In the genomic region with DNA sequence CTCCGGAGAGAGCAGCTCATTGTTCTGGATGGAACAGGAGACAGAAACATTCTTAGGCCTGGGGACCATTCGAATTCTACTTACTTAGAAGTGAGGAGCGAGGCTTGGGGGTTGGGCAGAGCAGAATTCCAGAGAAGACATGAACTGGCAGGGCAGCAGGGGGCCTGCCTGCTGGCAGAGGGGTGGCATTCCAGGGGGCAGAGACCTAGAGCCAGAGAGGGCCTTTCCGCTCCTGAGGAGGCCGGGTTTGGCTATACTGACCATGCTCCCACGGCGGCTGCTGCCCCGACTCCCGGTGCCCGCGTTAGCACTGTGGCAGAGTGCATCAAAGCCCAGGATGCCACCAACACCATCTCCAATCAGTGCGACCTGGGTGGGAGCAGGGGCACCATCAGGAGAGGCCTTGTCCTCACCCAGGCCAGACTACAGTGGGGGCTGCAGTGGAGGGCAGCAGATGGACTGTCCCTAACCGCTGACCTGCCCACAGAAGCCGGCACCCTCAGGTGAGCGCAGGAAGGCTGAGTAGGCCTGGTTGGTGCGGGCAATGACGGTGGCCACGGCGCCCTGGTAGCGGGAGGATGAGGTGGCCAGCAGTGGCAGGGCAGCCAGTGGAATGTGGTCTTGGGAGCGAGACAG, we compare ENCODE assay signal across 19 cellular contexts. TPM values are rescaled to one million over a fixed set of nuclear protein-coding genes. Genes with fewer than 3 reads are reported as not detected.
A peak's percentile ranks its signal among the peaks of the same experiment; 100 is the strongest.
DNase-seq lines count a peak whose midpoint lies in the region; ATAC-seq and TF ChIP-seq lines count a peak whose summit lies in the region.
"Had no signal": no experiment of that assay in that cellular context is flagged by ENCODE, and none has a peak within 500 bp of the region (broad histone marks: within the 10 kb centered on the region; RNA-seq: fewer than 3 reads in every experiment).

No MANE protein-coding gene starts in this region.

- no peak overlapping the region for H3K14ac ChIP-seq in neuronal stem cell (ENCODE audit: low read length)

- TF ChIP-seq CTCF in Calu3 (IDR thresholded peaks at IDR 0.05; ENCODE audit: unreplicated experiment) (no peak), glutamatergic neuron (IDR thresholded peaks at IDR 0.05; ENCODE audit: partially characterized antibody, unreplicated experiment) (no peak)

- CTCF ChIA-PET in Calu3 (lab: Charles Lee): no interaction called here

- no peaks in the 10 kb centered on the region for H3K9me3 Mint-ChIP-seq in Calu3 (ENCODE audit: low read depth, unreplicated experiment)
- no peaks in the 10 kb centered on the region for H3K9me3 Mint-ChIP-seq in glutamatergic neuron (ENCODE audit: unreplicated experiment)
- H3K9me3 Mint-ChIP-seq: CD4-positive, alpha-beta memory T cell had no signal

- H3K27ac ChIP-seq in neuronal stem cell (replicated peaks; ENCODE audit: low read length): no peak overlapping the region
- H3K27ac ChIP-seq: A549, C4-2B had no signal

- no peak overlapping the region for H3K18ac ChIP-seq in neuronal stem cell (ENCODE audit: low read length)

- H3K36me3 Mint-ChIP-seq in Calu3 (ENCODE audit: insufficient read depth, unreplicated experiment): peaks cover 54% of the 10 kb centered on the region
- no peaks in the 10 kb centered on the region for H3K36me3 Mint-ChIP-seq in glutamatergic neuron (ENCODE audit: unreplicated experiment)

- no peak overlapping the region for H3K4ac ChIP-seq in neuronal stem cell (ENCODE audit: low read length)

- no peaks in the 10 kb centered on the region for H3K4me1 Mint-ChIP-seq in Calu3 (ENCODE audit: low read depth, unreplicated experiment)
- peaks cover under 1% of the 10 kb centered on the region for H3K4me1 Mint-ChIP-seq in glutamatergic neuron (ENCODE audit: low read depth, unreplicated experiment)

- no peak overlapping the region for H2AK5ac ChIP-seq in neuronal stem cell (ENCODE audit: low read depth, low read length)

- peak overlapping the region; percentile 39 for H2BK5ac ChIP-seq in neuronal stem cell (ENCODE audit: low read length)

- H4K91ac ChIP-seq in neuronal stem cell (ENCODE audit: low read depth, low read length, poor library complexity): no peak overlapping the region

- no peak overlapping the region for H3K4me3 ChIP-seq in NT2/D1 (ENCODE audit: insufficient read length, low read depth)
- H3K4me3 ChIP-seq in neuronal stem cell (ENCODE audit: low read length in 2 of 2): no peak overlapping the region
- H3K4me3 ChIP-seq: A549 had no signal

- peak; percentile 54 for DNase-seq in activated effector memory CD4-positive, alpha-beta T cell treated with anti-CD3 and anti-CD28 coated beads, Interleukin-2, amount 50 U/mL, for 16 hours
- DNase-seq in activated effector memory CD4-positive, alpha-beta T cell treated with Interleukin-2 at 50 U/mL for 16 hours: no peak
- DNase-seq in Calu3: no peak
- DNase-seq in NT2/D1 (ENCODE audit: low read depth, low spot score): no peak
- DNase-seq in neuronal stem cell (ENCODE audit: low spot score): no peak
- DNase-seq in glutamatergic neuron: no peak
- DNase-seq in GM19238 (ENCODE audit: insufficient read length, low spot score): no peak
- DNase-seq: BE2C; CD4-positive, alpha-beta memory T cell; DMS 273 treated with DMSO at 0.1 percent for 48 hours; IMR-90 had no signal

- no TSS peak for BruUV-seq in Calu3 (replicated peaks; lab: Mats Ljungman, UMichigan)

- H3K4me3 Mint-ChIP-seq in Calu3 (ENCODE audit: low read depth, unreplicated experiment): no peak overlapping the region
- H3K4me3 Mint-ChIP-seq in glutamatergic neuron (ENCODE audit: unreplicated experiment): no peak overlapping the region
- H3K4me3 Mint-ChIP-seq: CD4-positive, alpha-beta memory T cell had no signal

- H3K4me1 ChIP-seq in NT2/D1 (ENCODE audit: insufficient read depth, insufficient read length) (peaks cover 28% of the 10 kb centered on the region), neuronal stem cell (ENCODE audit: control insufficient read depth in 2 of 2, insufficient read depth in 1 of 2, low read depth in 1 of 2, low read length in 2 of 2) (no peaks in the 10 kb centered on the region)
- H3K4me1 ChIP-seq: A549, BE2C had no signal

- H2BK12ac ChIP-seq in neuronal stem cell (ENCODE audit: low read length): no peak overlapping the region

- intact Hi-C loops in Calu3 (cut with micrococcal nuclease; ENCODE audit: unreplicated experiment): no loop called here

- H3K23ac ChIP-seq in neuronal stem cell (ENCODE audit: low read depth, low read length, poor library complexity): no peak overlapping the region

- no peak overlapping the region for H2BK120ac ChIP-seq in neuronal stem cell (ENCODE audit: low read depth, low read length)

- H3K9ac ChIP-seq in NT2/D1 (ENCODE audit: insufficient read length, low read depth) (peak overlapping the region; percentile 36), neuronal stem cell (ENCODE audit: low read depth, low read length, poor library complexity) (peak overlapping the region; percentile 44)

- H3K9me3 ChIP-seq in NT2/D1 (ENCODE audit: insufficient read depth, low read length): no peaks in the 10 kb centered on the region
- no peaks in the 10 kb centered on the region for H3K9me3 ChIP-seq in neuronal stem cell (replicated peaks in 1 of 2; ENCODE audit: control insufficient read depth in 2 of 2, insufficient read depth in 1 of 2, low read depth in 1 of 2, low read length in 2 of 2)
- H3K9me3 ChIP-seq: A549, BE2C had no signal

- no peak overlapping the region for H3K4me2 ChIP-seq in neuronal stem cell (ENCODE audit: insufficient read depth, low read length, poor library complexity, severe bottlenecking)
- H3K4me2 ChIP-seq: A549 had no signal

- ATAC-seq in HG03342 (IDR thresholded peaks at IDR 0.05; ENCODE audit: unreplicated experiment): no peak
- ATAC-seq: A549, HCT116 had no signal

- no peak overlapping the region for H2BK15ac ChIP-seq in neuronal stem cell (ENCODE audit: low read length)

- no CpG with 5 or more reads among the region's 21 CpGs for WGBS in neuronal stem cell (ENCODE audit: extremely low coverage in 2 of 2, insufficient read length in 2 of 2, insufficient replicate concordance in 1 of 2), 2 donors

- H3K27ac Mint-ChIP-seq in Calu3 (ENCODE audit: unreplicated experiment) (peak overlapping the region; percentile 27), glutamatergic neuron (ENCODE audit: unreplicated experiment) (no peak overlapping the region)

- no peaks in the 10 kb centered on the region for H3K27me3 Mint-ChIP-seq in Calu3 (ENCODE audit: unreplicated experiment)
- H3K27me3 Mint-ChIP-seq in glutamatergic neuron (ENCODE audit: unreplicated experiment): peaks cover 4% of the 10 kb centered on the region
- H3K27me3 Mint-ChIP-seq: CD4-positive, alpha-beta memory T cell had no signal

- no peaks in the 10 kb centered on the region for H3K27me3 ChIP-seq in NT2/D1 (ENCODE audit: insufficient read depth, insufficient read length)
- no peaks in the 10 kb centered on the region for H3K27me3 ChIP-seq in neuronal stem cell (ENCODE audit: control insufficient read depth in 3 of 3, insufficient read depth in 3 of 3, low read depth in 1 of 3, low read length in 3 of 3)
- H3K27me3 ChIP-seq: BE2C had no signal

- no peak overlapping the region for H4K8ac ChIP-seq in neuronal stem cell (ENCODE audit: low read depth, low read length)

- H3K79me1 ChIP-seq in neuronal stem cell (ENCODE audit: low read depth, low read length): peaks cover 8% of the 10 kb centered on the region

- H2AFZ ChIP-seq in neuronal stem cell (ENCODE audit: low read length): no peak overlapping the region

- H3K36me3 ChIP-seq in NT2/D1 (ENCODE audit: insufficient read depth, insufficient read length, low read length) (peaks cover 94% of the 10 kb centered on the region), neuronal stem cell (replicated peaks in 1 of 2; ENCODE audit: control insufficient read depth in 2 of 2, insufficient read depth in 2 of 2, low read length in 2 of 2) (peaks cover 56 to 89% of the 10 kb centered on the region in 2 donors)
- H3K36me3 ChIP-seq: BE2C had no signal

RNA-seq across cellular contexts. Expression of a gene that starts 7.4 kb away (rescaled TPM):
- 70.5 and 84.1 TPM in 2 replicates for total RNA-seq in Calu3 (2022)
- polyA plus RNA-seq in neuronal stem cell (2013, experiment 1 of 2): 54.3 TPM
- 53.2 TPM for polyA plus RNA-seq in neuronal stem cell (2013, experiment 2 of 2)
- total RNA-seq in glutamatergic neuron (ENCODE audit: unreplicated experiment): 25.6 TPM

RNA-seq across cellular contexts. Expression of a gene that starts 10.2 kb away (rescaled TPM):
- total RNA-seq in Calu3 (2022) (59.7 and 64.7 TPM in 2 replicates), glutamatergic neuron (ENCODE audit: unreplicated experiment) (21.9 TPM)
- polyA plus RNA-seq in neuronal stem cell (2013, experiment 1 of 2): 32.9 TPM
- polyA plus RNA-seq in neuronal stem cell (2013, experiment 2 of 2): 30.1 TPM

RNA-seq across cellular contexts. Expression of a gene that starts 14.9 kb away (rescaled TPM):
- total RNA-seq in Calu3 (2022): 44.0 and 48.4 TPM in 2 replicates
- polyA plus RNA-seq in neuronal stem cell (2013, experiment 1 of 2): 39.8 TPM
- polyA plus RNA-seq in neuronal stem cell (2013, experiment 2 of 2): 38.5 TPM
- 43.0 TPM for total RNA-seq in glutamatergic neuron (ENCODE audit: unreplicated experiment)

RNA-seq across cellular contexts. Expression of a gene that starts 25.5 kb away (rescaled TPM):
- not detected in 2 replicates for total RNA-seq in Calu3 (2022)
- polyA plus RNA-seq in neuronal stem cell (2013, experiment 1 of 2): not detected
- not detected for polyA plus RNA-seq in neuronal stem cell (2013, experiment 2 of 2)
- total RNA-seq in glutamatergic neuron (ENCODE audit: unreplicated experiment): not detected
- total RNA-seq: CD4-positive, alpha-beta memory T cell; Daoy; H4; HT-29; IMR-90 had no signal
- polyA plus RNA-seq: A549; AG04450; CD4-positive, alpha-beta memory T cell; IMR-90 had no signal

RNA-seq across cellular contexts. Expression of a gene that starts 28.7 kb away (rescaled TPM):
- total RNA-seq in Calu3 (2022): 31.9 and 33.2 TPM in 2 replicates
- polyA plus RNA-seq in neuronal stem cell (2013, experiment 1 of 2): 76.5 TPM
- polyA plus RNA-seq in neuronal stem cell (2013, experiment 2 of 2): 73.2 TPM
- 41.9 TPM for total RNA-seq in glutamatergic neuron (ENCODE audit: unreplicated experiment)
